ENCODE assay signal across 27 cellular contexts in genomic region chr6:139583420-139583819, GRCh38.
DNase-seq lines count a peak whose midpoint lies in the region; ATAC-seq, FAIRE-seq and TF ChIP-seq lines count a peak whose summit lies in the region.
"Had no signal": no experiment of that assay in that cellular context is flagged by ENCODE, and none has a peak within 500 bp of the region (broad histone marks: within the 10 kb centered on the region; RNA-seq: fewer than 3 reads in every experiment).

No MANE protein-coding gene starts in this region.

- no peak overlapping the region for H2AFZ ChIP-seq in HepG2 (ENCODE audit: low read length)

- POLR2A ChIA-PET in HepG2 (lab: Yijun Ruan, JAX): no interaction called here
- POLR2A ChIA-PET in activated CD8-positive, alpha-beta T cell treated with anti-CD3 and anti-CD28 coated beads for 36 hours (lab: Charles Lee): no interaction called here

- CTCF ChIA-PET in HepG2 (lab: Yijun Ruan, JAX; ENCODE audit: low intra/inter-chr PET ratio, low total read pairs): no interaction called here
- CTCF ChIA-PET in activated CD8-positive, alpha-beta T cell treated with anti-CD3 and anti-CD28 coated beads for 36 hours (lab: Charles Lee): no interaction called here

- H4K20me1 ChIP-seq in HepG2 (ENCODE audit: insufficient read depth, low read length): no peaks in the 10 kb centered on the region
- H4K20me1 ChIP-seq: BLaER1 had no signal

- H3K4me3 ChIP-seq in HepG2 (replicated peaks in 1 of 3; ENCODE audit: insufficient read depth in 1 of 3, low read depth in 2 of 3, low read length in 3 of 3): no peak overlapping the region
- no peak overlapping the region for H3K4me3 ChIP-seq in right lobe of liver
- H3K4me3 ChIP-seq in fibroblast of the aortic adventitia (ENCODE audit: low read depth, low read length): no peak overlapping the region
- H3K4me3 ChIP-seq: BLaER1, lung, prostate gland had no signal

- peaks cover 18% of the 10 kb centered on the region for H3K4me1 Mint-ChIP-seq in activated CD8-positive, alpha-beta T cell treated with anti-CD3 and anti-CD28 coated beads for 36 hours (ENCODE audit: low read depth)

- H3K27me3 Mint-ChIP-seq in activated CD8-positive, alpha-beta T cell treated with anti-CD3 and anti-CD28 coated beads for 36 hours: peaks cover 14% of the 10 kb centered on the region

- DNase-seq in HepG2 (ENCODE audit: low spot score) (peak; percentile 61), right lobe of liver (no peak), SW 1271 (lab: John Stamatoyannopoulos, UW) (peak; percentile 13 to 66), fibroblast of the aortic adventitia (ENCODE audit: low read depth) (peak; percentile 24), G401 (ENCODE audit: low spot score) (no peak), C1 segment of cervical spinal cord (lab: John Stamatoyannopoulos, UW) (no peak)
- no peak for DNase-seq in activated CD8-positive, alpha-beta T cell treated with anti-CD3 and anti-CD28 coated beads for 36 hours
- DNase-seq: activated CD4-positive, alpha-beta T cell treated with anti-CD3 and anti-CD28 coated beads, Interleukin-2, amount 10 ng/mL, durations not matched to agents 7 days and 5 days; activated CD8-positive, alpha-beta memory T cell treated with anti-CD3 and anti-CD28 coated beads, Interleukin-2, amount 50 U/mL, for 4 hours; activated gamma-delta T cell; amniotic stem cell; cerebellar nuclear complex; effector memory CD4-positive, alpha-beta T cell; GDM1; H9; NCI-H187 treated with DMSO at 0.1 percent for 48 hours; stimulated activated CD4-positive, alpha-beta T cell treated with anti-CD3 and anti-CD28 coated beads, Interleukin-4, amount 100 ng/mL, for 24 hours; T-helper 1 cell had no signal

- TF ChIP-seq EP300 in HepG2 (IDR thresholded peaks at IDR 0.05; ENCODE audit: low read depth in 2 of 2, low read length in 2 of 2) (0 out of 4 replicates have a peak, but pooled peaks of 1 of the 2 experiments have one; percentile 18), HepG2 (CRISPR knock-in tag; IDR thresholded peaks at IDR 0.05; ENCODE audit: borderline replicate concordance) (no peak)

- BruUV-seq in HepG2 (replicated peaks; lab: Mats Ljungman, UMichigan): no TSS peak

- ATAC-seq in HepG2: no peak
- ATAC-seq in right lobe of liver: no peak
- ATAC-seq in GM18870 (IDR thresholded peaks at IDR 0.05; ENCODE audit: unreplicated experiment): no peak
- no peak for ATAC-seq in activated CD8-positive, alpha-beta T cell treated with anti-CD3 and anti-CD28 coated beads for 36 hours
- ATAC-seq: natural killer cell treated with Interleukin-12 subunit alpha and Interleukin-12 subunit beta and Interleukin-15 and Interleukin-18, amount 100 ng/mL, for 72 hours had no signal

- H3K27me3 ChIP-seq in HepG2 (ENCODE audit: control insufficient read depth in 1 of 2, insufficient read depth in 2 of 2, low read length in 2 of 2) (no peaks in the 10 kb centered on the region), right lobe of liver (no peaks in the 10 kb centered on the region)
- H3K27me3 ChIP-seq: BLaER1 had no signal

- no peak overlapping the region for H3K27ac ChIP-seq in HepG2 (ENCODE audit: extremely low read length, insufficient read depth, low read length)
- H3K27ac ChIP-seq in right lobe of liver: no peak overlapping the region
- H3K27ac ChIP-seq: BLaER1, prostate gland had no signal

- intact Hi-C loops in HepG2 (cut with micrococcal nuclease; ENCODE audit: unreplicated experiment): no loop called here
- intact Hi-C loops in right lobe of liver (cut with DNase I): no loop called here
- intact Hi-C loops in activated CD8-positive, alpha-beta T cell treated with anti-CD3 and anti-CD28 coated beads for 36 hours (cut with micrococcal nuclease): no loop called here

- no peak for FAIRE-seq in HepG2 (lab: Jason Lieb, UNC)
- FAIRE-seq: A204.1, D721Med, islet of Langerhans, urothelium cell line had no signal

- no peak overlapping the region for H3K9ac ChIP-seq in HepG2 (ENCODE audit: insufficient read depth, low read depth, low read length)
- H3K9ac ChIP-seq: BLaER1 had no signal

- no peaks in the 10 kb centered on the region for H3K36me3 Mint-ChIP-seq in activated CD8-positive, alpha-beta T cell treated with anti-CD3 and anti-CD28 coated beads for 36 hours (ENCODE audit: low read depth)
- H3K36me3 Mint-ChIP-seq: natural killer cell treated with Interleukin-12 subunit alpha and Interleukin-12 subunit beta and Interleukin-15 and Interleukin-18, amount 100 ng/mL, for 72 hours had no signal

- H3K27ac Mint-ChIP-seq in activated CD8-positive, alpha-beta T cell treated with anti-CD3 and anti-CD28 coated beads for 36 hours: no peak overlapping the region
- H3K27ac Mint-ChIP-seq: activated CD4-positive, alpha-beta T cell treated with anti-CD3 and anti-CD28 coated beads, Interleukin-2, amount 10 ng/mL, durations not matched to agents 7 days and 5 days; H9; natural killer cell treated with Interleukin-12 subunit alpha and Interleukin-12 subunit beta and Interleukin-15 and Interleukin-18, amount 100 ng/mL, for 72 hours had no signal

- no peaks in the 10 kb centered on the region for H3K9me3 ChIP-seq in HepG2 (ENCODE audit: low read length)
- H3K9me3 ChIP-seq in right lobe of liver: no peaks in the 10 kb centered on the region
- H3K9me3 ChIP-seq: BLaER1, prostate gland had no signal

- H3K36me3 ChIP-seq in HepG2 (replicated peaks in 1 of 2; ENCODE audit: control insufficient read depth in 1 of 2, insufficient read depth in 2 of 2, low read length in 2 of 2): no peaks in the 10 kb centered on the region
- H3K36me3 ChIP-seq in right lobe of liver: no peaks in the 10 kb centered on the region
- H3K36me3 ChIP-seq: BLaER1, prostate gland had no signal

- no peaks in the 10 kb centered on the region for H3K9me3 Mint-ChIP-seq in activated CD8-positive, alpha-beta T cell treated with anti-CD3 and anti-CD28 coated beads for 36 hours
- H3K9me3 Mint-ChIP-seq: activated CD4-positive, alpha-beta T cell treated with anti-CD3 and anti-CD28 coated beads, Interleukin-2, amount 10 ng/mL, durations not matched to agents 7 days and 5 days; H9; natural killer cell treated with Interleukin-12 subunit alpha and Interleukin-12 subunit beta and Interleukin-15 and Interleukin-18, amount 100 ng/mL, for 72 hours had no signal

- H3K4me2 ChIP-seq in HepG2 (ENCODE audit: low read depth, low read length): no peak overlapping the region
- H3K4me2 ChIP-seq: BLaER1 had no signal

- no peak overlapping the region for H3K4me3 Mint-ChIP-seq in activated CD8-positive, alpha-beta T cell treated with anti-CD3 and anti-CD28 coated beads for 36 hours
- H3K4me3 Mint-ChIP-seq: activated CD4-positive, alpha-beta T cell treated with anti-CD3 and anti-CD28 coated beads, Interleukin-2, amount 10 ng/mL, durations not matched to agents 7 days and 5 days; H9; natural killer cell treated with Interleukin-12 subunit alpha and Interleukin-12 subunit beta and Interleukin-15 and Interleukin-18, amount 100 ng/mL, for 72 hours had no signal

- H3K4me1 ChIP-seq in HepG2 (ENCODE audit: insufficient read depth, low read length) (peaks cover 44% of the 10 kb centered on the region), right lobe of liver (peaks cover 0 to 10% (median 0%) of the 10 kb centered on the region in 4 donors)
- H3K4me1 ChIP-seq: BLaER1 had no signal

- no peak for TF ChIP-seq POLR2A in HepG2 (IDR thresholded peaks at IDR 0.05; ENCODE audit: insufficient read depth in 1 of 2, low read depth in 2 of 2, low read length in 2 of 2)
- no peak for TF ChIP-seq POLR2A in right lobe of liver (IDR thresholded peaks at IDR 0.05)

- TF ChIP-seq CTCF in HepG2 (CRISPR knock-in tag; IDR thresholded peaks at IDR 0.05) (no peak), right lobe of liver (IDR thresholded peaks at IDR 0.05) (no peak), fibroblast of the aortic adventitia (IDR thresholded peaks at IDR 0.05; ENCODE audit: insufficient read depth, low read length) (no peak)
- TF ChIP-seq CTCF in activated CD8-positive, alpha-beta T cell treated with anti-CD3 and anti-CD28 coated beads for 36 hours (IDR thresholded peaks at IDR 0.05): no peak

- WGBS in HepG2 (ENCODE audit: low lambda C conversion rate): 25% methylated on average over 3 of the region's 3 CpGs
- WGBS in right lobe of liver (ENCODE audit: insufficient coverage, low coverage, low lambda C conversion rate, missing lambda C conversion rate): 71% methylated on average over 3 of the region's 3 CpGs

- no peaks in the 10 kb centered on the region for H3K79me2 ChIP-seq in HepG2 (ENCODE audit: insufficient read depth, low read length)

- in situ Hi-C loops in HepG2 (cut with HindIII; ENCODE audit: extremely low pct_ligation_motif_present, low pct_unique_long_range_greater_than_20kb): no loop called here
- in situ Hi-C loops in G401 (cut with HindIII; ENCODE audit: low sequenced_read_pairs): no loop called here

- TF ChIP-seq RAD21 in HepG2 (CRISPR knock-in tag; IDR thresholded peaks at IDR 0.05): no peak

TF ChIP-seq in HepG2, 621 proteins besides CTCF, POLR2A, EP300 and RAD21:
- TF ChIP-seq ZNF83 (CRISPR knock-in tag; IDR thresholded peaks at IDR 0.05; ENCODE audit: borderline replicate concordance) (no peak), NR2F1 (CRISPR knock-in tag; IDR thresholded peaks at IDR 0.05) (0 out of 4 replicates have a peak, but pooled peaks of 1 of the 2 experiments have one; percentile 14), NR2F6 (IDR thresholded peaks at IDR 0.05) (no peak), NR2F6 (CRISPR knock-in tag; IDR thresholded peaks at IDR 0.05) (0 out of 2 replicates have a peak, but pooled peaks have one; percentile 19)

Comparison
In these comparisons a context has a peak if more than half of its experiments do, and no peak if none do; other contexts are left out.
1. DNase-seq: peak in HepG2 (single experiment), SW 1271 (2 of 2) and fibroblast of the aortic adventitia (single experiment); none in right lobe of liver (0 of 3), activated CD8-positive, alpha-beta T cell treated with anti-CD3 and anti-CD28 coated beads for 36 hours (single experiment), G401 (single experiment) and C1 segment of cervical spinal cord (0 of 14).